13 cellular contexts compared by ENCODE assay signal in genomic region chr9:121734465-121734864, GRCh38.
DNase-seq lines count a peak whose midpoint lies in the region; ATAC-seq and TF ChIP-seq lines count a peak whose summit lies in the region.
"Had no signal": no experiment of that assay in that cellular context is flagged by ENCODE, and none has a peak within 500 bp of the region (broad histone marks: within the 10 kb centered on the region; RNA-seq: fewer than 3 reads in every experiment).

No MANE protein-coding gene starts in this region.

- no peaks in the 10 kb centered on the region for H3K36me3 ChIP-seq in left ventricle myocardium inferior
- H3K36me3 ChIP-seq in right atrium auricular region = no peaks in the 10 kb centered on the region
- H3K36me3 ChIP-seq: adrenal gland had no signal

- no peaks in the 10 kb centered on the region for H3K36me3 Mint-ChIP-seq in chondrocyte (ENCODE audit: low read depth)
- H3K36me3 Mint-ChIP-seq in osteocyte (ENCODE audit: unreplicated experiment) = no peaks in the 10 kb centered on the region
- H3K36me3 Mint-ChIP-seq: CD14-positive monocyte had no signal

- intact Hi-C loops in left ventricle myocardium inferior (cut with micrococcal nuclease) = no loop called here

- H3K4me3 ChIP-seq in left ventricle myocardium inferior = no peak overlapping the region
- no peak overlapping the region for H3K4me3 ChIP-seq in right atrium auricular region
- H3K4me3 ChIP-seq: adrenal gland had no signal

- H3K4me1 Mint-ChIP-seq in chondrocyte (ENCODE audit: low read depth) (peaks cover 76% of the 10 kb centered on the region), osteocyte (ENCODE audit: unreplicated experiment) (peaks cover 63% of the 10 kb centered on the region)

- ATAC-seq in HG03571 (IDR thresholded peaks at IDR 0.05; ENCODE audit: unreplicated experiment) = no peak
- no peak for ATAC-seq in GM18519 (IDR thresholded peaks at IDR 0.05; ENCODE audit: low FRiP score, unreplicated experiment)

- no peak for DNase-seq in left ventricle myocardium inferior
- DNase-seq in right atrium auricular region (ENCODE audit: low spot score) = no peak
- DNase-seq in chondrocyte (ENCODE audit: low spot score) = no peak
- DNase-seq in osteocyte (ENCODE audit: extremely low spot score, unreplicated experiment) = no peak
- no peak for DNase-seq in amygdala (lab: John Stamatoyannopoulos, UW)
- no peak for DNase-seq in NCI-H69 (lab: John Stamatoyannopoulos, UW)
- DNase-seq: adrenal gland; DMS53; NCI-H187; stimulated activated CD4-positive, alpha-beta T cell treated with anti-CD3 and anti-CD28 coated beads, Interleukin-4, amount 100 ng/mL, for 24 hours had no signal

- H3K4me3 Mint-ChIP-seq in chondrocyte (ENCODE audit: unreplicated experiment) (no peak overlapping the region), osteocyte (ENCODE audit: unreplicated experiment) (no peak overlapping the region)

- no peaks in the 10 kb centered on the region for H3K27me3 ChIP-seq in left ventricle myocardium inferior (ENCODE audit: low read depth)
- no peaks in the 10 kb centered on the region for H3K27me3 ChIP-seq in right atrium auricular region
- H3K27me3 ChIP-seq: adrenal gland had no signal

- H3K27ac Mint-ChIP-seq in chondrocyte (ENCODE audit: unreplicated experiment) (peak overlapping the region; percentile 92), osteocyte (ENCODE audit: unreplicated experiment) (peak overlapping the region; percentile 85)

- H3K27ac ChIP-seq in left ventricle myocardium inferior (replicated peaks) (peak overlapping the region; percentile 99), right atrium auricular region (peak overlapping the region in 1 of 2 donors; percentile 96)

- no peaks in the 10 kb centered on the region for H3K9me3 Mint-ChIP-seq in chondrocyte (ENCODE audit: low read depth)
- H3K9me3 Mint-ChIP-seq in osteocyte (ENCODE audit: unreplicated experiment) = no peaks in the 10 kb centered on the region

- no peak for TF ChIP-seq CTCF in left ventricle myocardium inferior (IDR thresholded peaks at IDR 0.05; ENCODE audit: borderline replicate concordance)
- TF ChIP-seq CTCF in right atrium auricular region (IDR thresholded peaks at IDR 0.05) = no peak
- no peak for TF ChIP-seq CTCF in chondrocyte (IDR thresholded peaks at IDR 0.05)
- no peak for TF ChIP-seq CTCF in osteocyte (IDR thresholded peaks at IDR 0.05)

- H3K27me3 Mint-ChIP-seq in chondrocyte (ENCODE audit: low read depth) (no peaks in the 10 kb centered on the region), osteocyte (ENCODE audit: unreplicated experiment) (no peaks in the 10 kb centered on the region)

- no peaks in the 10 kb centered on the region for H3K9me3 ChIP-seq in left ventricle myocardium inferior (replicated peaks)
- H3K9me3 ChIP-seq in right atrium auricular region = no peaks in the 10 kb centered on the region
- H3K9me3 ChIP-seq: adrenal gland had no signal

- H3K4me1 ChIP-seq in left ventricle myocardium inferior (peaks cover 95% of the 10 kb centered on the region), right atrium auricular region (peaks cover 0 to 94% of the 10 kb centered on the region in 2 donors)
